Comparison of ENCODE assay signal across 1 cellular context in the genomic region with DNA sequence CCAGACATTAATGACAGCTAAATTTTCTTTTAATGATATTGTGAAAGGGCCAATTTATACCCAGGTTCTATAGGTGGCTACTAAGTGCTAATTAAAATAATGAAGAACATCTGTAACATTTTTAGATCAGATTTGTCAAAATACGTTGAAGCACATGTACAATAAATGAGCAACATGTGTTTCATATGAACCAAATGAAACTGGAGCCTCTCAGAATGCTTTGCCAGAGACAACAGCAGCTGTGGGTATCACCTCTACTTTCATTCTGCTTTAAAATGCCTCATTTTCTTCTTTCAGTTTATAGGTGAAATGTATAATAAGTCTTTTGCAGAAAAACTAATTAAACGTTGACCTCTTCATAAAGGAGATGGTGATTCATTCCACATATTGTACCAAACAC.
TF ChIP-seq lines count a peak whose summit lies in the region.

No MANE protein-coding gene starts in this region.

TF ChIP-seq in GM12878, 131 proteins besides CTCF, POLR2A, EP300 and RAD21 (continued from another document):
- TF ChIP-seq ZNF274 (IDR thresholded peaks at IDR 0.05; ENCODE audit: insufficient read depth, insufficient read length) = no peak
- no peak for TF ChIP-seq BCL11A (IDR thresholded peaks at IDR 0.05; ENCODE audit: low read depth, low read length)
- no peak for TF ChIP-seq NR2C1 (IDR thresholded peaks at IDR 0.05)
- TF ChIP-seq TAF1 (IDR thresholded peaks at IDR 0.05; ENCODE audit: borderline replicate concordance, low read depth, low read length) = no peak
- TF ChIP-seq, protein P1, sequence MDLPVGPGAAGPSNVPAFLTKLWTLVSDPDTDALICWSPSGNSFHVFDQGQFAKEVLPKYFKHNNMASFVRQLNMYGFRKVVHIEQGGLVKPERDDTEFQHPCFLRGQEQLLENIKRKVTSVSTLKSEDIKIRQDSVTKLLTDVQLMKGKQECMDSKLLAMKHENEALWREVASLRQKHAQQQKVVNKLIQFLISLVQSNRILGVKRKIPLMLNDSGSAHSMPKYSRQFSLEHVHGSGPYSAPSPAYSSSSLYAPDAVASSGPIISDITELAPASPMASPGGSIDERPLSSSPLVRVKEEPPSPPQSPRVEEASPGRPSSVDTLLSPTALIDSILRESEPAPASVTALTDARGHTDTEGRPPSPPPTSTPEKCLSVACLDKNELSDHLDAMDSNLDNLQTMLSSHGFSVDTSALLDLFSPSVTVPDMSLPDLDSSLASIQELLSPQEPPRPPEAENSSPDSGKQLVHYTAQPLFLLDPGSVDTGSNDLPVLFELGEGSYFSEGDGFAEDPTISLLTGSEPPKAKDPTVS (IDR thresholded peaks at IDR 0.05; ENCODE audit: low read depth, low read length) = no peak
- TF ChIP-seq ZNF217 (IDR thresholded peaks at IDR 0.05) = no peak
- TF ChIP-seq, protein P2, sequence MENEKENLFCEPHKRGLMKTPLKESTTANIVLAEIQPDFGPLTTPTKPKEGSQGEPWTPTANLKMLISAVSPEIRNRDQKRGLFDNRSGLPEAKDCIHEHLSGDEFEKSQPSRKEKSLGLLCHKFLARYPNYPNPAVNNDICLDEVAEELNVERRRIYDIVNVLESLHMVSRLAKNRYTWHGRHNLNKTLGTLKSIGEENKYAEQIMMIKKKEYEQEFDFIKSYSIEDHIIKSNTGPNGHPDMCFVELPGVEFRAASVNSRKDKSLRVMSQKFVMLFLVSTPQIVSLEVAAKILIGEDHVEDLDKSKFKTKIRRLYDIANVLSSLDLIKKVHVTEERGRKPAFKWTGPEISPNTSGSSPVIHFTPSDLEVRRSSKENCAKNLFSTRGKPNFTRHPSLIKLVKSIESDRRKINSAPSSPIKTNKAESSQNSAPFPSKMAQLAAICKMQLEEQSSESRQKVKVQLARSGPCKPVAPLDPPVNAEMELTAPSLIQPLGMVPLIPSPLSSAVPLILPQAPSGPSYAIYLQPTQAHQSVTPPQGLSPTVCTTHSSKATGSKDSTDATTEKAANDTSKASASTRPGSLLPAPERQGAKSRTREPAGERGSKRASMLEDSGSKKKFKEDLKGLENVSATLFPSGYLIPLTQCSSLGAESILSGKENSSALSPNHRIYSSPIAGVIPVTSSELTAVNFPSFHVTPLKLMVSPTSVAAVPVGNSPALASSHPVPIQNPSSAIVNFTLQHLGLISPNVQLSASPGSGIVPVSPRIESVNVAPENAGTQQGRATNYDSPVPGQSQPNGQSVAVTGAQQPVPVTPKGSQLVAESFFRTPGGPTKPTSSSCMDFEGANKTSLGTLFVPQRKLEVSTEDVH (IDR thresholded peaks at IDR 0.05; ENCODE audit: low read depth, partially characterized antibody) = no peak
- no peak for TF ChIP-seq EGR1 (IDR thresholded peaks at IDR 0.05; ENCODE audit: borderline replicate concordance in 1 of 2, low read depth in 2 of 2, low read length in 2 of 2)
- TF ChIP-seq, protein P3, sequence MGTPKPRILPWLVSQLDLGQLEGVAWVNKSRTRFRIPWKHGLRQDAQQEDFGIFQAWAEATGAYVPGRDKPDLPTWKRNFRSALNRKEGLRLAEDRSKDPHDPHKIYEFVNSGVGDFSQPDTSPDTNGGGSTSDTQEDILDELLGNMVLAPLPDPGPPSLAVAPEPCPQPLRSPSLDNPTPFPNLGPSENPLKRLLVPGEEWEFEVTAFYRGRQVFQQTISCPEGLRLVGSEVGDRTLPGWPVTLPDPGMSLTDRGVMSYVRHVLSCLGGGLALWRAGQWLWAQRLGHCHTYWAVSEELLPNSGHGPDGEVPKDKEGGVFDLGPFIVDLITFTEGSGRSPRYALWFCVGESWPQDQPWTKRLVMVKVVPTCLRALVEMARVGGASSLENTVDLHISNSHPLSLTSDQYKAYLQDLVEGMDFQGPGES (IDR thresholded peaks at IDR 0.05) = no peak
- TF ChIP-seq, protein P4, sequence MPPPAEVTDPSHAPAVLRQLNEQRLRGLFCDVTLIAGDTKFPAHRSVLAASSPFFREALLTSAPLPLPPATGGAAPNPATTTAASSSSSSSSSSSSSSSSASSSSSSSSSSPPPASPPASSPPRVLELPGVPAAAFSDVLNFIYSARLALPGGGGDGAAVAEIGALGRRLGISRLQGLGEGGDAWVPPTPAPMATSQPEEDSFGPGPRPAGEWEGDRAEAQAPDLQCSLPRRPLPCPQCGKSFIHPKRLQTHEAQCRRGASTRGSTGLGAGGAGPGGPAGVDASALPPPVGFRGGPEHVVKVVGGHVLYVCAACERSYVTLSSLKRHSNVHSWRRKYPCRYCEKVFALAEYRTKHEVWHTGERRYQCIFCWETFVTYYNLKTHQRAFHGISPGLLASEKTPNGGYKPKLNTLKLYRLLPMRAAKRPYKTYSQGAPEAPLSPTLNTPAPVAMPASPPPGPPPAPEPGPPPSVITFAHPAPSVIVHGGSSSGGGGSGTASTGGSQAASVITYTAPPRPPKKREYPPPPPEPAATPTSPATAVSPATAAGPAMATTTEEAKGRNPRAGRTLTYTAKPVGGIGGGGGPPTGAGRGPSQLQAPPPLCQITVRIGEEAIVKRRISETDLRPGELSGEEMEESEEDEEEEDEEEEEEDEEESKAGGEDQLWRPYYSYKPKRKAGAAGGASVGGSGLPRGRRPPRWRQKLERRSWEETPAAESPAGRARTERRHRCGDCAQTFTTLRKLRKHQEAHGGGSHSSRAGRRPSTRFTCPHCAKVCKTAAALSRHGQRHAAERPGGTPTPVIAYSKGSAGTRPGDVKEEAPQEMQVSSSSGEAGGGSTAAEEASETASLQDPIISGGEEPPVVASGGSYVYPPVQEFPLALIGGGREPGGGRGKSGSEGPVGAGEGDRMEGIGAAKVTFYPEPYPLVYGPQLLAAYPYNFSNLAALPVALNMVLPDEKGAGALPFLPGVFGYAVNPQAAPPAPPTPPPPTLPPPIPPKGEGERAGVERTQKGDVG (CRISPR knock-in tag; IDR thresholded peaks at IDR 0.05) = no peak
- TF ChIP-seq NFIC (IDR thresholded peaks at IDR 0.05; ENCODE audit: low read depth, low read length) = no peak
- TF ChIP-seq PAX5 (IDR thresholded peaks at IDR 0.05; ENCODE audit: borderline replicate concordance, low read depth, low read length) = no peak
- TF ChIP-seq, protein P5, sequence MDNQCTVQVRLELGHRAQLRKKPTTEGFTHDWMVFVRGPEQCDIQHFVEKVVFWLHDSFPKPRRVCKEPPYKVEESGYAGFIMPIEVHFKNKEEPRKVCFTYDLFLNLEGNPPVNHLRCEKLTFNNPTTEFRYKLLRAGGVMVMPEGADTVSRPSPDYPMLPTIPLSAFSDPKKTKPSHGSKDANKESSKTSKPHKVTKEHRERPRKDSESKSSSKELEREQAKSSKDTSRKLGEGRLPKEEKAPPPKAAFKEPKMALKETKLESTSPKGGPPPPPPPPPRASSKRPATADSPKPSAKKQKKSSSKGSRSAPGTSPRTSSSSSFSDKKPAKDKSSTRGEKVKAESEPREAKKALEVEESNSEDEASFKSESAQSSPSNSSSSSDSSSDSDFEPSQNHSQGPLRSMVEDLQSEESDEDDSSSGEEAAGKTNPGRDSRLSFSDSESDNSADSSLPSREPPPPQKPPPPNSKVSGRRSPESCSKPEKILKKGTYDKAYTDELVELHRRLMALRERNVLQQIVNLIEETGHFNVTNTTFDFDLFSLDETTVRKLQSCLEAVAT (IDR thresholded peaks at IDR 0.05) = no peak
TF ChIP-seq in GM12878: peak in this region for 0.
